9 cellular contexts compared by ENCODE assay signal in genomic region chr11:46537121-46537520, GRCh38. TPM values are rescaled to one million over a fixed set of nuclear protein-coding genes. Genes with fewer than 3 reads are reported as not detected.
DNase-seq lines count a peak whose midpoint lies in the region; ATAC-seq, FAIRE-seq and TF ChIP-seq lines count a peak whose summit lies in the region.
"Had no signal": no experiment of that assay in that cellular context is flagged by ENCODE, and none has a peak within 500 bp of the region (broad histone marks: within the 10 kb centered on the region; RNA-seq: fewer than 3 reads in every experiment).

No MANE protein-coding gene starts in this region.

- ATAC-seq in activated T-cell treated with anti-CD3 and anti-CD28 coated beads, Interleukin-2, amount 50 U/mL, for 72 hours (replicated peaks in 1 of 2): no peak

- H3K27me3 Mint-ChIP-seq in activated T-cell treated with anti-CD3 and anti-CD28 coated beads, Interleukin-2, amount 50 U/mL, for 72 hours (ENCODE audit: low read depth): no peaks in the 10 kb centered on the region

- H3K4me3 Mint-ChIP-seq in activated T-cell treated with anti-CD3 and anti-CD28 coated beads, Interleukin-2, amount 50 U/mL, for 72 hours: no peak overlapping the region
- H3K4me3 Mint-ChIP-seq: natural killer cell had no signal

- TF ChIP-seq CTCF in epithelial cell of esophagus (IDR thresholded peaks at IDR 0.05; ENCODE audit: insufficient read depth, low read depth, low read length, missing control alignments) (peak; percentile 13), osteoblast (IDR thresholded peaks at IDR 0.05; ENCODE audit: extremely low read depth, low read depth, low read length) (peak; percentile 31)

- H3K36me3 Mint-ChIP-seq in activated T-cell treated with anti-CD3 and anti-CD28 coated beads, Interleukin-2, amount 50 U/mL, for 72 hours (ENCODE audit: insufficient read depth in 2 of 2): no peaks in the 10 kb centered on the region
- H3K36me3 Mint-ChIP-seq: natural killer cell had no signal

- H4K20me1 ChIP-seq in osteoblast (ENCODE audit: insufficient read depth, low read length): peaks cover 55% of the 10 kb centered on the region

- H3K4me1 ChIP-seq in NT2/D1 (ENCODE audit: insufficient read depth, insufficient read length): peaks cover 4% of the 10 kb centered on the region
- H3K4me1 ChIP-seq in osteoblast (ENCODE audit: insufficient read depth, low read length): no peaks in the 10 kb centered on the region

- peaks cover 13% of the 10 kb centered on the region for H3K4me1 Mint-ChIP-seq in activated T-cell treated with anti-CD3 and anti-CD28 coated beads, Interleukin-2, amount 50 U/mL, for 72 hours (ENCODE audit: low read depth)

- no peak overlapping the region for H3K4me3 ChIP-seq in NT2/D1 (ENCODE audit: insufficient read length, low read depth)
- no peak overlapping the region for H3K4me3 ChIP-seq in epithelial cell of esophagus (ENCODE audit: low read length)
- H3K4me3 ChIP-seq in osteoblast (ENCODE audit: insufficient read depth, low read length): no peak overlapping the region

- no peaks in the 10 kb centered on the region for H3K9me3 ChIP-seq in NT2/D1 (ENCODE audit: insufficient read depth, low read length)
- no peaks in the 10 kb centered on the region for H3K9me3 ChIP-seq in osteoblast (ENCODE audit: low read depth, low read length)

- H3K79me2 ChIP-seq in osteoblast (ENCODE audit: insufficient read depth, low read length): peaks cover 63% of the 10 kb centered on the region

- DNase-seq in NCI-H2107 treated with DMSO at 0.1 percent for 48 hours (lab: John Stamatoyannopoulos, UW; ENCODE audit: unreplicated experiment) (peak; percentile 11), NCI-H2107 (lab: John Stamatoyannopoulos, UW) (no peak), NT2/D1 (ENCODE audit: low read depth, low spot score) (peak; percentile 38), epithelial cell of esophagus (ENCODE audit: low read depth) (no peak), osteoblast (ENCODE audit: insufficient read length, low spot score, missing footprints) (no peak), SKM-1 (lab: John Stamatoyannopoulos, UW; ENCODE audit: unreplicated experiment) (no peak), frontal cortex (ENCODE audit: low spot score in 2 of 2) (no peak)
- no peak for DNase-seq in activated T-cell treated with anti-CD3 and anti-CD28 coated beads, Interleukin-2, amount 50 U/mL, for 72 hours

- H3K4me2 ChIP-seq in osteoblast (ENCODE audit: insufficient read depth, low read length): no peak overlapping the region

- peaks cover 25% of the 10 kb centered on the region for H3K36me3 ChIP-seq in NT2/D1 (ENCODE audit: insufficient read depth, insufficient read length, low read length)
- H3K36me3 ChIP-seq in osteoblast (ENCODE audit: insufficient read depth, low read length): peaks cover 8% of the 10 kb centered on the region

- H3K27ac ChIP-seq in osteoblast (ENCODE audit: low read depth, low read length): no peak overlapping the region

- no peak overlapping the region for H3K27ac Mint-ChIP-seq in activated T-cell treated with anti-CD3 and anti-CD28 coated beads, Interleukin-2, amount 50 U/mL, for 72 hours
- H3K27ac Mint-ChIP-seq: natural killer cell had no signal

- H3K27me3 ChIP-seq in NT2/D1 (ENCODE audit: insufficient read depth, insufficient read length) (no peaks in the 10 kb centered on the region), osteoblast (ENCODE audit: insufficient read depth, low read length) (no peaks in the 10 kb centered on the region)

- no peaks in the 10 kb centered on the region for H3K9me3 Mint-ChIP-seq in activated T-cell treated with anti-CD3 and anti-CD28 coated beads, Interleukin-2, amount 50 U/mL, for 72 hours
- H3K9me3 Mint-ChIP-seq: natural killer cell had no signal

- no peak for FAIRE-seq in frontal cortex (lab: Jason Lieb, UNC)

- H2AFZ ChIP-seq in osteoblast (ENCODE audit: low read length): no peak overlapping the region

- no peak overlapping the region for H3K9ac ChIP-seq in NT2/D1 (ENCODE audit: insufficient read length, low read depth)

RNA-seq across cellular contexts. Expression of gene AMBRA1, which starts 56.7 kb away (rescaled TPM):
- total RNA-seq in osteoblast (29.7 and 30.4 TPM in 2 replicates), frontal cortex (25.3 TPM)
- total RNA-seq in activated T-cell treated with anti-CD3 and anti-CD28 coated beads, Interleukin-2, amount 50 U/mL, for 72 hours: 10 to 100 TPM; 32.2 to 35.2 TPM

Comparison
In these comparisons a context has a peak if more than half of its experiments do, and no peak if none do; other contexts are left out.
1. DNase-seq: peak in NCI-H2107 treated with DMSO at 0.1 percent for 48 hours (single experiment) and NT2/D1 (single experiment); none in NCI-H2107 (single experiment), epithelial cell of esophagus (single experiment), osteoblast (single experiment), activated T-cell treated with anti-CD3 and anti-CD28 coated beads, Interleukin-2, amount 50 U/mL, for 72 hours (0 of 2), SKM-1 (single experiment) and frontal cortex (0 of 2).